Comparison of ENCODE assay signal across 9 cellular contexts in the genomic region with DNA sequence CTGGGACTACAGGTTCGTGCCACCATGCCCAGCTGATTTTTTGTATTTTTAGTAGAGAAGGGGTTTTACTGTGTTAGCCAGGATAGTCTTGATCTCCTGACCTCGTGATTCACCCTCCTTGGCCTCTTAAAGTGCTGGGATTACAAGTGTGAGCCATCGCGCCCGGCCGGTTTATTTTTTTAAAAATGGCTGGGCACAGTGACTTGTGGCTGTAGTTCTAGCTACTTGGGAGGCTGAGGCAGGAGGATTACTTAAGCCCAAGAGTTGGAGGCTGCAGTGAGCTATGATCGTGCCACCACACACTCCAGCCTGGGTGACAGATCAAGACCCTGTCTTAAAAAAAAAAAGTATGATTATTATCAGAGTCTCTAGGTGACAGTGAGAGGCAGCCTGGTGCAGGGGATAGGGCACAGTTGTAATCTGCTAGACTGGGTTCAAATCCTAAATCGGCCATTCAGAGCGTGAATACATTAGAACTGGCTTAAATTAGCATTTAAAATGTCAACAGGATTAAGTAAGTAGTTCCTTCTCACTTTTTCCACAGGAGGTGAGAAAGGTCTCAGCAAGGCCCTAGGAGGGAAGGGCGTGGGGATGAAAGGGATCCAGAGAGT. TPM values are rescaled to one million over a fixed set of nuclear protein-coding genes. Genes with fewer than 3 reads are reported as not detected.
DNase-seq lines count a peak whose midpoint lies in the region; ATAC-seq and TF ChIP-seq lines count a peak whose summit lies in the region.
"Had no signal": no experiment of that assay in that cellular context is flagged by ENCODE, and none has a peak within 500 bp of the region (broad histone marks: within the 10 kb centered on the region; RNA-seq: fewer than 3 reads in every experiment).

No MANE protein-coding gene starts in this region.

- H3K36me3 ChIP-seq in iPS-15b (ENCODE audit: control insufficient read depth, insufficient read depth, low read length): no peaks in the 10 kb centered on the region
- no peaks in the 10 kb centered on the region for H3K36me3 ChIP-seq in testis (ENCODE audit: low read depth, missing control alignments)

- H3K4me3 Mint-ChIP-seq in activated CD4-positive, alpha-beta T cell treated with anti-CD3 and anti-CD28 coated beads for 36 hours: peak overlapping the region; percentile 89
- H3K4me3 Mint-ChIP-seq in activated CD8-positive, alpha-beta T cell treated with anti-CD3 and anti-CD28 coated beads, Interleukin-2, amount 10 ng/mL, durations not matched to agents 7 days and 5 days: peak overlapping the region; percentile 88

- no peaks in the 10 kb centered on the region for H3K27me3 ChIP-seq in iPS-15b (ENCODE audit: control insufficient read depth, insufficient read depth, low read length)
- H3K27me3 ChIP-seq in testis: no peaks in the 10 kb centered on the region

- DNase-seq in activated CD4-positive, alpha-beta T cell treated with anti-CD3 and anti-CD28 coated beads for 36 hours: peak; percentile 27
- DNase-seq in activated CD4-positive, alpha-beta T cell treated with anti-CD3 and anti-CD28 coated beads for 4 hours: no peak
- no peak for DNase-seq in activated CD8-positive, alpha-beta T cell treated with anti-CD3 and anti-CD28 coated beads, Interleukin-2, amount 10 ng/mL, durations not matched to agents 7 days and 5 days
- DNase-seq in testis: no peak
- no peak for DNase-seq in midbrain (lab: John Stamatoyannopoulos, UW)
- DNase-seq in OCI-M2 (lab: John Stamatoyannopoulos, UW; ENCODE audit: unreplicated experiment): no peak
- no peak for DNase-seq in SHP77 (lab: John Stamatoyannopoulos, UW)

- no peaks in the 10 kb centered on the region for H3K27me3 Mint-ChIP-seq in activated CD4-positive, alpha-beta T cell treated with anti-CD3 and anti-CD28 coated beads for 36 hours
- H3K27me3 Mint-ChIP-seq in activated CD8-positive, alpha-beta T cell treated with anti-CD3 and anti-CD28 coated beads, Interleukin-2, amount 10 ng/mL, durations not matched to agents 7 days and 5 days (ENCODE audit: low read depth): no peaks in the 10 kb centered on the region

- CTCF ChIA-PET in activated CD4-positive, alpha-beta T cell treated with anti-CD3 and anti-CD28 coated beads for 36 hours (lab: Charles Lee): interaction anchor here (0.5 to 2.9 kb wide), 6 partner anchors 9 to 588 kb away, joined by 3 to 28 read pairs (median 4); no protein-coding TSS in a partner anchor
- CTCF ChIA-PET in activated CD8-positive, alpha-beta T cell treated with anti-CD3 and anti-CD28 coated beads, Interleukin-2, amount 10 ng/mL, durations not matched to agents 7 days and 5 days (lab: Charles Lee): interaction anchor here (0.6 to 3.2 kb wide), 6 partner anchors 9 to 859 kb away, joined by 3 to 43 read pairs (median 8); a partner anchor contains a TSS

- no peaks in the 10 kb centered on the region for H3K9me3 Mint-ChIP-seq in activated CD4-positive, alpha-beta T cell treated with anti-CD3 and anti-CD28 coated beads for 36 hours (ENCODE audit: low read depth)
- no peaks in the 10 kb centered on the region for H3K9me3 Mint-ChIP-seq in activated CD8-positive, alpha-beta T cell treated with anti-CD3 and anti-CD28 coated beads, Interleukin-2, amount 10 ng/mL, durations not matched to agents 7 days and 5 days (ENCODE audit: insufficient read depth)

- peak overlapping the region; percentile 72 for H3K4me3 ChIP-seq in iPS-15b (ENCODE audit: low read depth, low read length)
- H3K4me3 ChIP-seq in testis: peak overlapping the region; percentile 61 to 80
- H3K4me3 ChIP-seq: SK-N-MC had no signal

- ATAC-seq in activated CD4-positive, alpha-beta T cell treated with anti-CD3 and anti-CD28 coated beads for 36 hours: peak; percentile 43
- ATAC-seq in activated CD8-positive, alpha-beta T cell treated with anti-CD3 and anti-CD28 coated beads, Interleukin-2, amount 10 ng/mL, durations not matched to agents 7 days and 5 days: no peak

- POLR2A ChIA-PET in activated CD4-positive, alpha-beta T cell treated with anti-CD3 and anti-CD28 coated beads for 36 hours (lab: Charles Lee): interaction anchor here (0.6 kb wide), 1 partner anchor 59 kb away, joined by 3 read pairs; no protein-coding TSS in a partner anchor
- POLR2A ChIA-PET in activated CD8-positive, alpha-beta T cell treated with anti-CD3 and anti-CD28 coated beads, Interleukin-2, amount 10 ng/mL, durations not matched to agents 7 days and 5 days (lab: Charles Lee): interaction anchor here (1.5 kb wide), 1 partner anchor 8 kb away, joined by 12 read pairs; no protein-coding TSS in a partner anchor

- no peak for TF ChIP-seq CTCF in testis (IDR thresholded peaks at IDR 0.05)

- H3K9me3 ChIP-seq in iPS-15b (ENCODE audit: control insufficient read depth, insufficient read depth, low read length) (no peaks in the 10 kb centered on the region), testis (no peaks in the 10 kb centered on the region)

- WGBS in testis, 2 donors: 53 to 64% methylated on average over 10 of the region's 10 CpGs

- peaks cover 7% of the 10 kb centered on the region for H3K4me1 ChIP-seq in iPS-15b (ENCODE audit: control insufficient read depth, insufficient read depth, low read length)
- peaks cover 16% of the 10 kb centered on the region for H3K4me1 ChIP-seq in testis

- H3K36me3 Mint-ChIP-seq in activated CD4-positive, alpha-beta T cell treated with anti-CD3 and anti-CD28 coated beads for 36 hours (ENCODE audit: low read depth): peaks cover 8% of the 10 kb centered on the region
- no peaks in the 10 kb centered on the region for H3K36me3 Mint-ChIP-seq in activated CD8-positive, alpha-beta T cell treated with anti-CD3 and anti-CD28 coated beads, Interleukin-2, amount 10 ng/mL, durations not matched to agents 7 days and 5 days (ENCODE audit: low read depth)

- H3K27ac ChIP-seq in testis: peak overlapping the region; percentile 89 to 91
- H3K27ac ChIP-seq: SK-N-MC had no signal

- peak overlapping the region; percentile 83 for H3K9ac ChIP-seq in iPS-15b (ENCODE audit: low read depth, low read length)

- H3K27ac Mint-ChIP-seq in activated CD4-positive, alpha-beta T cell treated with anti-CD3 and anti-CD28 coated beads for 36 hours: peak overlapping the region; percentile 95
- H3K27ac Mint-ChIP-seq in activated CD8-positive, alpha-beta T cell treated with anti-CD3 and anti-CD28 coated beads, Interleukin-2, amount 10 ng/mL, durations not matched to agents 7 days and 5 days: peak overlapping the region; percentile 96

- TF ChIP-seq POLR2A in testis (IDR thresholded peaks at IDR 0.05): no peak

- H3K4me1 Mint-ChIP-seq in activated CD4-positive, alpha-beta T cell treated with anti-CD3 and anti-CD28 coated beads for 36 hours: peaks cover 19% of the 10 kb centered on the region
- H3K4me1 Mint-ChIP-seq in activated CD8-positive, alpha-beta T cell treated with anti-CD3 and anti-CD28 coated beads, Interleukin-2, amount 10 ng/mL, durations not matched to agents 7 days and 5 days (ENCODE audit: low read depth): peaks cover 33% of the 10 kb centered on the region

- intact Hi-C loops in activated CD4-positive, alpha-beta T cell treated with anti-CD3 and anti-CD28 coated beads for 36 hours (cut with DNase I, micrococcal nuclease): loop anchor here in 1 of 2 experiments (1.0 kb wide), 1 partner anchor 8 kb away; no protein-coding TSS in a partner anchor
- intact Hi-C loops in testis (cut with DNase I; ENCODE audit: low total_unique reads): loop anchor here (10.0 kb wide), 1 partner anchor 70 kb away; no protein-coding TSS in a partner anchor

RNA-seq across cellular contexts. Expression of a gene that starts 0.4 kb away (rescaled TPM):
- total RNA-seq in activated CD4-positive, alpha-beta T cell treated with anti-CD3 and anti-CD28 coated beads for 36 hours: 10 to 100 TPM; 28.9 to 32.8 TPM
- total RNA-seq in activated CD8-positive, alpha-beta T cell treated with anti-CD3 and anti-CD28 coated beads, Interleukin-2, amount 10 ng/mL, durations not matched to agents 7 days and 5 days: 10 to 100 TPM; 12.8 to 13.4 TPM
- total RNA-seq in testis: 10 to 100 TPM; 82.2 to 87.6 TPM
- 97.9 TPM for polyA plus RNA-seq in testis (ENCODE audit: insufficient read depth, low read depth, low replicate concordance)
